1 cellular context compared by ENCODE assay signal in the genomic region with DNA sequence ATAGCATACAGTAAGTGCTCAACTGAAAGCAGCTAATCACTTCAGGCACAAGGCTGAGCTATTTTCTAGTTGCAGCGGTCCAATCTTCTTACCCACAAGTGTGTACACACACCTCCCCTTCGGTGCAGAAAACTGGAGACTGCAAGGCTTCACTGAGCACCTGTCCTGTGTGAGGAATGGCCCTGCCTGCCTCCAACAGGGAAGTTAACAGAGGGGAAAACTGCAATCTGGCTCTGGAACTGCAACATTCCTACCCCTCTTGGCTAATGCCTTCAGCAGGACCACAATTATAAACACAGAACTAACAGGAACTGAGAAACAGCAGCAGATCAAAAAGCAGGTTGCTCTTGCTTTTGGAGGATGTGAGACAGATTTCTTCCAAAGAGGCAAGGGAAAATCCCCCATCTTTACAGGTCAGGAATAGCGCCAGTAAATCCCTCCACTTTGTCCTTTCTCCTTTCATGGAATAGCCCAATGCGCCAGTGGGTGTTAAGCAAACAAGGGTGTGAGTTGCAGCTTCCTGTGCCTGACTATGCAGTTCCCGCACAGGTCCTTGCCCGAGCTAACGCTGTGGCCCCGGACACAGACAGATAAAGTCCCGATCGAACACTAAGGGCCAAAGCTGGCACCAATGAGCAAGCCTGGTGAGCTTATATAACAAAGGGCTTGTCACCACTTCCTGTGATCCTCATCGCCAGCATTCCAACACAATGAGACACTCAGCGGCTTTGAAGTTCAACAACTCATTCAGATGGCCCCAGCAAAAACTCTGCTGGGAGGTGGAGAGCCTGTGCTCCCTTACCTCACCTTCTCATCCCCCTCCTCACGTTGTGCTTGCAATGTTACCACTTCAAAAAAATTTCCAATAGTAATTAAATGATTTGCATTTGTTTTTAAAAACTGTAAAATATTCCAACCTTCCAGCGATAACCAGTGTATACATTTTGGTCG.
TF ChIP-seq lines count a peak whose summit lies in the region.

No MANE protein-coding gene starts in this region.

TF ChIP-seq in WTC11, 78 proteins besides CTCF, POLR2A, EP300 and RAD21 (continued from another document):
- no peak for TF ChIP-seq ARID4B (CRISPR knock-in tag; IDR thresholded peaks at IDR 0.05; ENCODE audit: borderline replicate concordance)
- peak; percentile 86 for TF ChIP-seq GABPB1 (CRISPR knock-in tag; IDR thresholded peaks at IDR 0.05)
- no peak for TF ChIP-seq KAT7 (CRISPR knock-in tag; IDR thresholded peaks at IDR 0.05; ENCODE audit: borderline replicate concordance)
- TF ChIP-seq, protein P1, sequence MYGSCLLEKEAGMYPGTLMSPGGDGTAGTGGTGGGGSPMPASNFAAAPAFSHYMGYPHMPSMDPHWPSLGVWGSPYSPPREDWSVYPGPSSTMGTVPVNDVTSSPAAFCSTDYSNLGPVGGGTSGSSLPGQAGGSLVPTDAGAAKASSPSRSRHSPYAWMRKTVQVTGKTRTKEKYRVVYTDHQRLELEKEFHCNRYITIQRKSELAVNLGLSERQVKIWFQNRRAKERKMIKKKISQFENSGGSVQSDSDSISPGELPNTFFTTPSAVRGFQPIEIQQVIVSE (CRISPR knock-in tag; IDR thresholded peaks at IDR 0.05; ENCODE audit: borderline replicate concordance), result no peak
- TF ChIP-seq TEAD1 (CRISPR knock-in tag; IDR thresholded peaks at IDR 0.05), result peak; percentile 65; the same call in 1 of the 2 replicates
